Comparison of ENCODE assay signal across 10 cellular contexts in genomic region chr4:174591243-174592021, GRCh38.
DNase-seq lines count a peak whose midpoint lies in the region; ATAC-seq and TF ChIP-seq lines count a peak whose summit lies in the region.
"Had no signal": no experiment of that assay in that cellular context is flagged by ENCODE, and none has a peak within 500 bp of the region (broad histone marks: within the 10 kb centered on the region; RNA-seq: fewer than 3 reads in every experiment).

No MANE protein-coding gene starts in this region.

- H2AK5ac ChIP-seq in mesenchymal stem cell (ENCODE audit: low read length, severe bottlenecking), result no peak overlapping the region

- H3K36me3 ChIP-seq in Loucy (ENCODE audit: insufficient read depth, low read length) (no peaks in the 10 kb centered on the region), mucosa of descending colon (ENCODE audit: low read depth) (no peaks in the 10 kb centered on the region), mesenchymal stem cell (ENCODE audit: control insufficient read depth in 1 of 2, insufficient read depth in 2 of 2, low read depth in 1 of 2, low read length in 2 of 2) (no peaks in the 10 kb centered on the region), testis (ENCODE audit: low read depth, missing control alignments) (no peaks in the 10 kb centered on the region)
- H3K36me3 ChIP-seq: adrenal gland had no signal

- H3K4me1 ChIP-seq in Loucy (ENCODE audit: insufficient read depth, low read length, poor library complexity, severe bottlenecking), result peaks cover 27% of the 10 kb centered on the region
- H3K4me1 ChIP-seq in mucosa of descending colon (ENCODE audit: low read depth), result no peaks in the 10 kb centered on the region
- H3K4me1 ChIP-seq in mesenchymal stem cell (ENCODE audit: control insufficient read depth, insufficient read depth, low read depth, low read length), result no peaks in the 10 kb centered on the region
- no peaks in the 10 kb centered on the region for H3K4me1 ChIP-seq in testis
- H3K4me1 ChIP-seq: adrenal gland had no signal

- H3K27ac ChIP-seq in mesenchymal stem cell (ENCODE audit: low read length, poor library complexity, severe bottlenecking), result no peak overlapping the region
- no peak overlapping the region for H3K27ac ChIP-seq in testis
- H3K27ac ChIP-seq: adrenal gland, KMS-11 had no signal

- no peak overlapping the region for H3K4ac ChIP-seq in mesenchymal stem cell (ENCODE audit: low read depth in 1 of 2, low read length in 2 of 2)

- no peak overlapping the region for H2BK12ac ChIP-seq in mesenchymal stem cell (ENCODE audit: low read length in 2 of 2)

- H3K18ac ChIP-seq in mesenchymal stem cell (ENCODE audit: low read depth in 1 of 2, low read length in 2 of 2), result no peak overlapping the region

- H2AFZ ChIP-seq in Loucy (ENCODE audit: low read length) (peak overlapping the region; percentile 43; the same call in 1 of the 2 replicates), mesenchymal stem cell (ENCODE audit: low read depth, low read length) (no peak overlapping the region)

- H3K9ac ChIP-seq in Loucy (ENCODE audit: low read depth, low read length, poor library complexity, severe bottlenecking), result no peak overlapping the region
- no peak overlapping the region for H3K9ac ChIP-seq in mesenchymal stem cell (ENCODE audit: low read length)
- H3K9ac ChIP-seq: KMS-11 had no signal

- TF ChIP-seq CTCF in Loucy (conservative IDR thresholded peaks at IDR 0.05; ENCODE audit: low read length) (no peak), mucosa of descending colon (IDR thresholded peaks at IDR 0.05) (no peak), testis (IDR thresholded peaks at IDR 0.05) (no peak), GM20000 (IDR thresholded peaks at IDR 0.05; ENCODE audit: extremely low read depth, missing control alignments) (no peak)

- H3K9me2 ChIP-seq in Loucy (replicated peaks; ENCODE audit: low read depth, low read length), result no peaks in the 10 kb centered on the region

- ATAC-seq in GM18858 (IDR thresholded peaks at IDR 0.05; ENCODE audit: unreplicated experiment) (peak; percentile 86), HG02610 (IDR thresholded peaks at IDR 0.05; ENCODE audit: unreplicated experiment) (peak; percentile 99), mucosa of descending colon (peak; percentile 35)

- H3K27me3 ChIP-seq in Loucy (ENCODE audit: insufficient read depth, low read length, poor library complexity, severe bottlenecking), result no peaks in the 10 kb centered on the region
- no peaks in the 10 kb centered on the region for H3K27me3 ChIP-seq in mesenchymal stem cell (ENCODE audit: control insufficient read depth in 1 of 2, insufficient read depth in 1 of 2, low read length in 2 of 2)
- no peaks in the 10 kb centered on the region for H3K27me3 ChIP-seq in testis
- H3K27me3 ChIP-seq: adrenal gland had no signal

- no peaks in the 10 kb centered on the region for H4K20me1 ChIP-seq in Loucy (ENCODE audit: insufficient read depth, low read length, poor library complexity, severe bottlenecking)

- no peak for DNase-seq in mucosa of descending colon
- no peak for DNase-seq in mesenchymal stem cell
- DNase-seq in activated T-cell treated with anti-CD3 and anti-CD28 coated beads for 4 hours, result no peak
- DNase-seq in testis, result no peak
- no peak for DNase-seq in GM20000 (ENCODE audit: low spot score)
- DNase-seq: adrenal gland had no signal

- H2BK15ac ChIP-seq in mesenchymal stem cell (ENCODE audit: low read depth, poor library complexity, severe bottlenecking), result no peak overlapping the region

- no peaks in the 10 kb centered on the region for H3K79me1 ChIP-seq in mesenchymal stem cell (replicated peaks; ENCODE audit: low read length, poor library complexity, severe bottlenecking)

- H3F3A ChIP-seq in Loucy (ENCODE audit: low read depth), result no peaks in the 10 kb centered on the region

- WGBS in mesenchymal stem cell, result 67% methylated on average over 1 of the region's 5 CpGs
- WGBS in testis, 2 donors, result 74 to 85% methylated on average over 5 of the region's 5 CpGs

- no peak overlapping the region for H2BK120ac ChIP-seq in mesenchymal stem cell (ENCODE audit: low read depth, low read length)

- no peak overlapping the region for H2BK5ac ChIP-seq in mesenchymal stem cell (ENCODE audit: low read depth, low read length, poor library complexity, severe bottlenecking)

- H3K9me3 ChIP-seq in Loucy (ENCODE audit: insufficient read depth, low read depth, low read length) (no peaks in the 10 kb centered on the region), mucosa of descending colon (no peaks in the 10 kb centered on the region), mesenchymal stem cell (ENCODE audit: control insufficient read depth, low read length) (no peaks in the 10 kb centered on the region), testis (no peaks in the 10 kb centered on the region)
- H3K9me3 ChIP-seq: adrenal gland had no signal

- H3K14ac ChIP-seq in mesenchymal stem cell (ENCODE audit: low read length in 2 of 2), result no peak overlapping the region

- H3K4me2 ChIP-seq in Loucy (ENCODE audit: low read depth, low read length, poor library complexity, severe bottlenecking), result peak overlapping the region; percentile 40
- no peak overlapping the region for H3K4me2 ChIP-seq in mesenchymal stem cell (ENCODE audit: low read length, poor library complexity, severe bottlenecking)
- H3K4me2 ChIP-seq: KMS-11 had no signal

- H4K8ac ChIP-seq in mesenchymal stem cell (ENCODE audit: low read length), result no peak overlapping the region

- H3K23ac ChIP-seq in mesenchymal stem cell (ENCODE audit: low read length in 2 of 2), result no peak overlapping the region

- intact Hi-C loops in mucosa of descending colon (cut with DNase I, micrococcal nuclease) (no loop called here), testis (cut with DNase I; ENCODE audit: low total_unique reads) (no loop called here)

- TF ChIP-seq POLR2A in testis (IDR thresholded peaks at IDR 0.05), result no peak

- H3K79me2 ChIP-seq in Loucy (ENCODE audit: insufficient read depth, low read length), result no peaks in the 10 kb centered on the region

- peak overlapping the region; percentile 25 for H3K4me3 ChIP-seq in Loucy (ENCODE audit: low read length, poor library complexity, severe bottlenecking)
- H3K4me3 ChIP-seq in mucosa of descending colon, result no peak overlapping the region
- no peak overlapping the region for H3K4me3 ChIP-seq in mesenchymal stem cell (ENCODE audit: insufficient read depth in 1 of 2, low read depth in 1 of 2, low read length in 2 of 2)
- H3K4me3 ChIP-seq in testis, result no peak overlapping the region
- H3K4me3 ChIP-seq: adrenal gland had no signal

- no peak overlapping the region for H4K91ac ChIP-seq in mesenchymal stem cell (ENCODE audit: low read length)

Comparison
In these comparisons a context has a peak if more than half of its experiments do, and no peak if none do; other contexts are left out.
1. ATAC-seq: peak in every context shown above with its lines; median percentile 99 in HG02610; 86 in GM18858; 35 in mucosa of descending colon.